ENCODE assay signal across 26 cellular contexts in genomic region chr2:160912276-160912675, GRCh38.
"Had no signal": no experiment of that assay in that cellular context is flagged by ENCODE, and none has a peak within 500 bp of the region (broad histone marks: within the 10 kb centered on the region; RNA-seq: fewer than 3 reads in every experiment).

No MANE protein-coding gene starts in this region.

- H3K79me2 ChIP-seq: parathyroid adenoma had no signal

- H3K27ac ChIP-seq: esophagus squamous epithelium, left ventricle myocardium inferior, lower lobe of right lung, parathyroid adenoma, stomach had no signal

- H3K4me1 ChIP-seq: lower lobe of right lung, parathyroid adenoma had no signal

- H3K9me3 ChIP-seq: esophagus squamous epithelium, left ventricle myocardium inferior, lower lobe of right lung, stomach, tibial artery had no signal

- H2AFZ ChIP-seq: parathyroid adenoma had no signal

- FAIRE-seq: endometrium had no signal

- H3K27me3 Mint-ChIP-seq: progenitor cell of endocrine pancreas, type B pancreatic cell had no signal

- H3K27me3 ChIP-seq: esophagus squamous epithelium, stomach, tibial artery had no signal

- H3K9me3 Mint-ChIP-seq: effector memory CD8-positive, alpha-beta T cell; stimulated activated effector memory CD8-positive, alpha-beta T cell treated with anti-CD3 and anti-CD28 coated beads, Interleukin-12 subunit alpha, Interleukin-12 subunit beta, amount 100 ng/mL, for 72 hours; type B pancreatic cell had no signal

- H3K4me3 Mint-ChIP-seq: effector memory CD8-positive, alpha-beta T cell; immature natural killer cell; naive thymus-derived CD8-positive, alpha-beta T cell; nephron progenitor cell; stimulated activated effector memory CD8-positive, alpha-beta T cell treated with anti-CD3 and anti-CD28 coated beads, Interleukin-12 subunit alpha, Interleukin-12 subunit beta, amount 100 ng/mL, for 72 hours; type B pancreatic cell had no signal

- H3K4me1 Mint-ChIP-seq: immature natural killer cell; stimulated activated effector memory CD8-positive, alpha-beta T cell treated with anti-CD3 and anti-CD28 coated beads, Interleukin-12 subunit alpha, Interleukin-12 subunit beta, amount 100 ng/mL, for 72 hours had no signal

- H3K36me3 Mint-ChIP-seq: immature natural killer cell; naive thymus-derived CD8-positive, alpha-beta T cell; stimulated activated effector memory CD8-positive, alpha-beta T cell treated with anti-CD3 and anti-CD28 coated beads, Interleukin-12 subunit alpha, Interleukin-12 subunit beta, amount 100 ng/mL, for 72 hours; type B pancreatic cell had no signal

- DNase-seq: cerebellar nuclear complex; cortex of kidney; effector memory CD8-positive, alpha-beta T cell; erythroblast; esophagus squamous epithelium; foreskin melanocyte; hypothalamus; immature natural killer cell; islet precursor cell; kidney glomerular epithelial cell; left colon; left ventricle myocardium inferior; lower lobe of right lung; naive thymus-derived CD8-positive, alpha-beta T cell; nephron progenitor cell; occipital lobe; stimulated activated CD4-positive, alpha-beta T cell treated with anti-CD3 and anti-CD28 coated beads, Interleukin-2, amount 100 ng/mL, for 24 hours; stimulated activated CD4-positive, alpha-beta T cell treated with anti-CD3 and anti-CD28 coated beads, Interleukin-4, amount 100 ng/mL, for 24 hours; stimulated activated naive CD4-positive, alpha-beta T cell treated with Interleukin-2 at 50 U/mL for 16 hours; stomach; tibial artery had no signal

- H3K9ac ChIP-seq: parathyroid adenoma had no signal

- H3K4me3 ChIP-seq: esophagus squamous epithelium, left ventricle myocardium inferior, lower lobe of right lung, stomach, tibial artery had no signal

- H3K36me3 ChIP-seq: esophagus squamous epithelium, left ventricle myocardium inferior, lower lobe of right lung, stomach, tibial artery had no signal

- H3K27ac Mint-ChIP-seq: effector memory CD8-positive, alpha-beta T cell; immature natural killer cell; naive thymus-derived CD8-positive, alpha-beta T cell; nephron progenitor cell; progenitor cell of endocrine pancreas; stimulated activated effector memory CD8-positive, alpha-beta T cell treated with anti-CD3 and anti-CD28 coated beads, Interleukin-12 subunit alpha, Interleukin-12 subunit beta, amount 100 ng/mL, for 72 hours; type B pancreatic cell had no signal
